In the genomic region with DNA sequence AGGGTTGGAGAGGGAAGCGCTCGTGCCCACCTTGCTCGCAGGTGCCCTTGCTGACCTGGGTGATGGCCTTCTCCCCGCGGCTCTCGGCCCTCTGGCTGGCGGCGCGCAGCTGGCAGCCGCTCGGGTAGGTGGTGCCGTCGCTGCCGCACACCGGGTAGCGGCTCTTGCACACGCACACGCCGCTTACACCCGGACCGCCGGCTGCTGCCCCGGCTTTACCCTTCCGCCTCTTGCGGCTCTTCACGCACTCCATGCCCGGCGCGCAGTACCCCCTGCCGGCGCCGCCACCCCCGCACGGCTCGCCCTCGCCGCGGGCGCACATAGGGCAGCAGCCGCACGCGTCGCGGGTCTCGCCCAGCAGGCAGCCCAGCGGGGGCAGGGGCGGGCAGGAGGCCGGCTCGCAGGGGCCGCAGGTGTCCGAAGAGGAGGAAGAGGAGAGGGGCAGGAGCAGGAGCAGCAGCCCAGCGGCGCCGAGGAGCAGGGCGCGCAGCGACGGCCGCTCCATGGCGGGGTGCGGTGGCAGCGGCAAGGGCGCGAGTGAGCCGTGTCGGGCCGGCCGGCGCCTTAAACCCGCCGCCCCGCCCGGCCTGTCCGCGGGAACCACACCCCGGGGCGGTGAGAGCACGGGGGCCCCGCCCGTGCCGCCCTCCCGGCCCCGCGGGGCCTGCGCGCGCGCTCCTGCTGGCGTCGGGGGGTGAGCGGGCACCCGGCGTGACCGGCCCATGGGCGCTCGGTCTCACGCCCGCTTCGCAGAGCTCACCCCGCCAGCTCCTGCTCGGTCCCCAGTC, we compare ENCODE assay signal across 8 cellular contexts.
A peak's percentile ranks its signal among the peaks of the same experiment; 100 is the strongest.
DNase-seq lines count a peak whose midpoint lies in the region; ATAC-seq, FAIRE-seq and TF ChIP-seq lines count a peak whose summit lies in the region.

A gene with protein sequence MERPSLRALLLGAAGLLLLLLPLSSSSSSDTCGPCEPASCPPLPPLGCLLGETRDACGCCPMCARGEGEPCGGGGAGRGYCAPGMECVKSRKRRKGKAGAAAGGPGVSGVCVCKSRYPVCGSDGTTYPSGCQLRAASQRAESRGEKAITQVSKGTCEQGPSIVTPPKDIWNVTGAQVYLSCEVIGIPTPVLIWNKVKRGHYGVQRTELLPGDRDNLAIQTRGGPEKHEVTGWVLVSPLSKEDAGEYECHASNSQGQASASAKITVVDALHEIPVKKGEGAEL (minus strand): TSS at position 539 of the 788 bp plus-strand sequence. CDS start 34 bp downstream, at position 505.

- H3K4me3 ChIP-seq in cardiac fibroblast (replicated peaks in 1 of 2; ENCODE audit: low read depth in 2 of 2, low read length in 2 of 2) (peak within 1 kb of the TSS; percentile 61 to 94), skeletal muscle cell (ENCODE audit: low read depth, low read length) (peak within 1 kb of the TSS; percentile 74)

- no peak for FAIRE-seq in GM19239 (lab: Jason Lieb, UNC)

- DNase-seq in DMS53 treated with DMSO at 0.1 percent for 48 hours (lab: John Stamatoyannopoulos, UW; ENCODE audit: unreplicated experiment) (peak; percentile 0), NCI-H69 (lab: John Stamatoyannopoulos, UW) (peak; percentile 35), cardiac fibroblast (ENCODE audit: low read depth in 2 of 2) (peak; percentile 63 to 77), iPS-NIHi11 (ENCODE audit: low spot score) (peak; percentile 80), skeletal muscle cell (ENCODE audit: low read depth) (no peak), GM19239 (ENCODE audit: insufficient read length, low spot score) (no peak)
- DNase-seq in activated CD8-positive, alpha-beta memory T cell treated with anti-CD3 and anti-CD28 coated beads for 24 hours = no peak

- no peak for TF ChIP-seq CTCF in cardiac fibroblast (IDR thresholded peaks at IDR 0.05; ENCODE audit: low read depth, low read length)

- peak; percentile 29 for ATAC-seq in GM21717 (IDR thresholded peaks at IDR 0.05; ENCODE audit: unreplicated experiment)

Comparison
In these comparisons a context has a peak if more than half of its experiments do, and no peak if none do; other contexts are left out.
1. DNase-seq: peak in DMS53 treated with DMSO at 0.1 percent for 48 hours (single experiment), NCI-H69 (single experiment), cardiac fibroblast (2 of 2) and iPS-NIHi11 (single experiment); none in skeletal muscle cell (single experiment), GM19239 (single experiment) and activated CD8-positive, alpha-beta memory T cell treated with anti-CD3 and anti-CD28 coated beads for 24 hours (single experiment).